In genomic region chr6:83852528-83853177, GRCh38 we compare ENCODE assay signal across 8 cellular contexts. TPM values are rescaled to one million over a fixed set of nuclear protein-coding genes. Genes with fewer than 3 reads are reported as not detected.
DNase-seq lines count a peak whose midpoint lies in the region; ATAC-seq and TF ChIP-seq lines count a peak whose summit lies in the region.

No MANE protein-coding gene starts in this region.

- peaks cover 55% of the 10 kb centered on the region for H3K27me3 ChIP-seq in HUES48 (ENCODE audit: control insufficient read depth, insufficient read depth, low read length)
- H3K27me3 ChIP-seq in ectodermal cell (ENCODE audit: control insufficient read depth, insufficient read depth, low read length, poor library complexity, severe bottlenecking) = peaks cover 61% of the 10 kb centered on the region

- POLR2A ChIA-PET in AG04449 (lab: Yijun Ruan, JAX) = no interaction called here

- H3K27ac Mint-ChIP-seq in nephron progenitor cell = no peak overlapping the region

- H3K9me3 ChIP-seq in HUES48 (ENCODE audit: control insufficient read depth, insufficient read depth, low read length) (no peaks in the 10 kb centered on the region), ectodermal cell (ENCODE audit: control insufficient read depth, low read length) (no peaks in the 10 kb centered on the region)

- ATAC-seq in GM18517 (IDR thresholded peaks at IDR 0.05; ENCODE audit: unreplicated experiment) = no peak

- TF ChIP-seq CTCF in AG04449 (IDR thresholded peaks at IDR 0.05; ENCODE audit: insufficient read depth, low read length, missing control alignments) (no peak), nephron progenitor cell (IDR thresholded peaks at IDR 0.05) (no peak)

- peaks cover 87% of the 10 kb centered on the region for H3K27me3 Mint-ChIP-seq in nephron progenitor cell (ENCODE audit: low read depth, poor library complexity)

- peak overlapping the region; percentile 58 for H3K4me3 ChIP-seq in AG04449 (ENCODE audit: low read depth, low read length)
- peak overlapping the region; percentile 73 for H3K4me3 ChIP-seq in HUES48 (ENCODE audit: low read depth, low read length)
- H3K4me3 ChIP-seq in ectodermal cell (ENCODE audit: insufficient read depth, low read depth, low read length) = peak overlapping the region; percentile 50

- peaks cover 13% of the 10 kb centered on the region; the same call in 1 of the 2 replicates for H3K4me1 ChIP-seq in HUES48 (ENCODE audit: control insufficient read depth, insufficient read depth, low read length)
- no peaks in the 10 kb centered on the region for H3K4me1 ChIP-seq in ectodermal cell (ENCODE audit: control insufficient read depth, insufficient read depth, low read length)

- no peaks in the 10 kb centered on the region for H3K36me3 ChIP-seq in HUES48 (ENCODE audit: control insufficient read depth, insufficient read depth, low read length)
- H3K36me3 ChIP-seq in ectodermal cell (ENCODE audit: control insufficient read depth, insufficient read depth, low read length) = no peaks in the 10 kb centered on the region

- H3K36me3 Mint-ChIP-seq in nephron progenitor cell (ENCODE audit: low read depth) = no peaks in the 10 kb centered on the region

- peak overlapping the region; percentile 45; the same call in 1 of the 2 replicates for H3K9ac ChIP-seq in HUES48 (ENCODE audit: low read depth, low read length)

- 17 to 24% methylated on average over 15 to 16 of the region's 16 CpGs for WGBS in ectodermal cell, 2 experiments

- H3K27ac ChIP-seq in HUES48 (ENCODE audit: low read depth, low read length) (no peak overlapping the region), ectodermal cell (ENCODE audit: insufficient read depth, low read depth, low read length, poor library complexity, severe bottlenecking) (no peak overlapping the region)

- CTCF ChIA-PET in AG04449 (lab: Yijun Ruan, JAX) = no interaction called here

- H3K9me3 Mint-ChIP-seq in nephron progenitor cell = no peaks in the 10 kb centered on the region

- DNase-seq in AG04449 (ENCODE audit: low read depth, low spot score) (no peak), nephron progenitor cell (no peak), T-helper 9 cell (no peak)
- DNase-seq in stimulated activated naive CD4-positive, alpha-beta T cell (lab: John Stamatoyannopoulos, UW) = no peak
- no peak for DNase-seq in activated CD8-positive, alpha-beta memory T cell treated with anti-CD3 and anti-CD28 coated beads, Interleukin-2, amount 50 U/mL, for 4 hours

- peaks cover 19% of the 10 kb centered on the region for H3K4me1 Mint-ChIP-seq in nephron progenitor cell

- peak overlapping the region; percentile 86 for H3K4me3 Mint-ChIP-seq in nephron progenitor cell

RNA-seq across cellular contexts. Expression of gene RIPPLY2, which starts 0.5 kb away (rescaled TPM):
- not detected for polyA plus RNA-seq in ectodermal cell (2013, experiment 1 of 4)
- polyA plus RNA-seq in ectodermal cell (2013, experiment 2 of 4) = not detected
- not detected for polyA plus RNA-seq in ectodermal cell (2013, experiment 3 of 4)
- not detected for polyA plus RNA-seq in ectodermal cell (2013, experiment 4 of 4)

RNA-seq across cellular contexts. Expression of gene CYB5R4, which starts 6.8 kb away (rescaled TPM):
- 11.0 TPM for polyA plus RNA-seq in ectodermal cell (2013, experiment 1 of 4)
- 16.0 TPM for polyA plus RNA-seq in ectodermal cell (2013, experiment 2 of 4)
- polyA plus RNA-seq in ectodermal cell (2013, experiment 3 of 4) = 10.8 TPM
- polyA plus RNA-seq in ectodermal cell (2013, experiment 4 of 4) = 11.6 TPM
